Comparison of ENCODE assay signal across 17 cellular contexts in genomic region chr6:10583509-10583908, GRCh38.
A peak's percentile ranks its signal among the peaks of the same experiment; 100 is the strongest.
DNase-seq lines count a peak whose midpoint lies in the region; ATAC-seq, FAIRE-seq and TF ChIP-seq lines count a peak whose summit lies in the region.
"Had no signal": no experiment of that assay in that cellular context is flagged by ENCODE, and none has a peak within 500 bp of the region (broad histone marks: within the 10 kb centered on the region; RNA-seq: fewer than 3 reads in every experiment).

No MANE protein-coding gene starts in this region.

- H3K36me3 ChIP-seq in cardiac muscle cell (no peaks in the 10 kb centered on the region), BE2C (no peaks in the 10 kb centered on the region)
- H3K36me3 ChIP-seq: ascending aorta; BLaER1 treated with 17β-estradiol and CSF1 and Interleukin-3, amounts not matched to agents 10 nM and 100 nM had no signal

- intact Hi-C loops in left cardiac atrium (cut with DNase I) = no loop called here
- intact Hi-C loops in left colon (cut with DNase I, micrococcal nuclease) = no loop called here

- peak overlapping the region; percentile 96 for H3K27ac ChIP-seq in cardiac muscle cell
- H3K27ac ChIP-seq: ascending aorta, KMS-11, RWPE1, VCaP had no signal

- ATAC-seq in left cardiac atrium (no peak), WTC11 (peak; percentile 27), left colon (peak; percentile 13), GM18519 (IDR thresholded peaks at IDR 0.05; ENCODE audit: low FRiP score, unreplicated experiment) (no peak)

- H3K4me3 Mint-ChIP-seq in WTC11 = peak overlapping the region; percentile 54

- TF ChIP-seq CTCF in cardiac muscle cell (IDR thresholded peaks at IDR 0.05; ENCODE audit: low read depth, low read length) = no peak
- TF ChIP-seq CTCF in WTC11 (IDR thresholded peaks at IDR 0.05) = no peak
- TF ChIP-seq CTCF in BE2C (IDR thresholded peaks at IDR 0.05; ENCODE audit: low read depth, low read length) = no peak

- H3K36me3 Mint-ChIP-seq in WTC11 = peaks cover 2% of the 10 kb centered on the region; the same call in 1 of the 2 replicates

- H3K9me3 ChIP-seq in cardiac muscle cell (ENCODE audit: low read depth) (no peaks in the 10 kb centered on the region), BE2C (no peaks in the 10 kb centered on the region)
- H3K9me3 ChIP-seq: ascending aorta; BLaER1 treated with 17β-estradiol and CSF1 and Interleukin-3, amounts not matched to agents 10 nM and 100 nM had no signal

- peaks cover 65% of the 10 kb centered on the region for H3K4me1 Mint-ChIP-seq in WTC11

- peak in 1 of 2 donors; percentile 55 for DNase-seq in cardiac muscle cell (ENCODE audit: low read depth in 1 of 2, low spot score in 1 of 2)
- DNase-seq in left cardiac atrium = no peak
- DNase-seq in WTC11 (ENCODE audit: low spot score) = no peak
- DNase-seq in left colon = no peak
- DNase-seq in GM19239 (ENCODE audit: insufficient read length, low spot score) = no peak
- no peak for DNase-seq in SKM-1 (lab: John Stamatoyannopoulos, UW; ENCODE audit: unreplicated experiment)
- no peak for DNase-seq in BE2C
- DNase-seq: activated T-cell treated with anti-CD3 and anti-CD28 coated beads, Interleukin-2, amount 50 U/mL, for 48 hours; effector CD8-positive, alpha-beta T cell; stimulated activated CD4-positive, alpha-beta T cell treated with anti-CD3 and anti-CD28 coated beads, Interleukin-4, amount 100 ng/mL, for 1 hour; stimulated activated naive CD4-positive, alpha-beta T cell treated with Interleukin-2 at 50 U/mL for 16 hours had no signal

- CTCF ChIA-PET in WTC11 (lab: Charles Lee) = interaction anchor here (1.2 to 1.5 kb wide), 2 partner anchors 11 to 72 kb away, joined by 3 to 5 read pairs; no protein-coding TSS in a partner anchor

- H3K4me3 ChIP-seq in cardiac muscle cell (no peak overlapping the region), BE2C (ENCODE audit: low read depth, low read length) (no peak overlapping the region)
- H3K4me3 ChIP-seq: ascending aorta; BLaER1 treated with 17β-estradiol and CSF1 and Interleukin-3, amounts not matched to agents 10 nM and 100 nM had no signal

- no peaks in the 10 kb centered on the region for H3K27me3 Mint-ChIP-seq in WTC11 (ENCODE audit: low read depth)

- no peaks in the 10 kb centered on the region for H3K9me3 Mint-ChIP-seq in WTC11

- H3K27me3 ChIP-seq in cardiac muscle cell (no peaks in the 10 kb centered on the region), BE2C (no peaks in the 10 kb centered on the region)
- H3K27me3 ChIP-seq: ascending aorta; BLaER1 treated with 17β-estradiol and CSF1 and Interleukin-3, amounts not matched to agents 10 nM and 100 nM had no signal

- no peak for FAIRE-seq in GM19239 (lab: Jason Lieb, UNC)

- peaks cover 46% of the 10 kb centered on the region for H3K4me1 ChIP-seq in cardiac muscle cell (ENCODE audit: low read depth)
- H3K4me1 ChIP-seq in BE2C = no peaks in the 10 kb centered on the region

- H3K27ac Mint-ChIP-seq in WTC11 = peak overlapping the region; percentile 99

- POLR2A ChIA-PET in WTC11 (lab: Charles Lee) = interaction anchor here (0.6 to 1.5 kb wide), 4 partner anchors 23 to 139 kb away, joined by 3 to 6 read pairs (median 4); partner anchors contain the start of gene TMEM14C

TF ChIP-seq in WTC11, 78 proteins besides CTCF, POLR2A, EP300 and RAD21:
- TF ChIP-seq ARID4B (CRISPR knock-in tag; IDR thresholded peaks at IDR 0.05; ENCODE audit: borderline replicate concordance) (no peak), TEAD1 (CRISPR knock-in tag; IDR thresholded peaks at IDR 0.05) (0 out of 2 replicates have a peak, but pooled peaks have one; percentile 1), ETV6 (CRISPR knock-in tag; IDR thresholded peaks at IDR 0.05) (peak; percentile 76)

Comparison
In these comparisons a context has a peak if more than half of its experiments do, and no peak if none do; other contexts are left out.
1. ATAC-seq: peak in WTC11 (single experiment) and left colon (single experiment); none in left cardiac atrium (0 of 2) and GM18519 (single experiment).